8 cellular contexts compared by ENCODE assay signal in the genomic region with DNA sequence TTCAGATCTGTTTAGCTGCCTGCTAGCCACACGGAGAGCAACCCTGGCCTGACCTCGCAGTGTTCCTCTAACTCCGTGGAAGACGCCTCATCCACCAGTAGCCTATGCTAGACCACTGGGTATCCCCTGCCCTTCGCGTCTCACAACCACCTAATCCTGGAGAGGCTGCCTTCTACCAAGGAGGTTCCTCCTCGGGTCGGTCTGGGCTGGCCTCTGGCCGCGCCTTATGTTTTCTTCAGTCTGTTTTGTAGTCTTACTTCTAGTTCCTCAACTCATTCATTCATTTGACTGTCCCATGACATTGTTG. TPM values are rescaled to one million over a fixed set of nuclear protein-coding genes. Genes with fewer than 3 reads are reported as not detected.
A peak's percentile ranks its signal among the peaks of the same experiment; 100 is the strongest.
DNase-seq lines count a peak whose midpoint lies in the region; ATAC-seq, FAIRE-seq and TF ChIP-seq lines count a peak whose summit lies in the region.

No MANE protein-coding gene starts in this region.

- no TSS peak for BruUV-seq in Calu3 (replicated peaks; lab: Mats Ljungman, UMichigan)
- BruUV-seq in PC-9 (replicated peaks; lab: Mats Ljungman, UMichigan): no TSS peak
- BruUV-seq in endothelial cell of umbilical vein (replicated peaks; lab: Mats Ljungman, UMichigan): no TSS peak

- H3K4me1 ChIP-seq in PC-9 (replicated peaks; ENCODE audit: insufficient read depth): peaks cover 21% of the 10 kb centered on the region
- H3K4me1 ChIP-seq in endothelial cell of umbilical vein (ENCODE audit: control insufficient read depth, extremely low read depth, insufficient read depth, low read length): peaks cover 28% of the 10 kb centered on the region

- H3K27me3 Mint-ChIP-seq in Calu3 (ENCODE audit: unreplicated experiment): no peaks in the 10 kb centered on the region

- dilution Hi-C loops in endothelial cell of umbilical vein (cut with MboI; ENCODE audit: extremely low pct_ligation_motif_present, low sequenced_read_pairs): no loop called here

- CTCF ChIA-PET in Calu3 (lab: Charles Lee): no interaction called here
- CTCF ChIA-PET in PC-9 (lab: Charles Lee): interaction anchor here (1.4 kb wide), 1 partner anchor 18 kb away, joined by 6 read pairs; the partner anchor contains the start of gene CA9
- CTCF ChIA-PET in endothelial cell of umbilical vein (lab: Charles Lee): interaction anchor here (1.0 to 13.5 kb wide), 5 partner anchors 22 to 88 kb away, joined by 3 to 227 read pairs (median 6); partner anchors contain the start of genes ARHGEF39, CCDC107 and RMRP

- H3K4me2 ChIP-seq in PC-9 (peak overlapping the region; percentile 74), endothelial cell of umbilical vein (ENCODE audit: insufficient read depth, low read length) (peak overlapping the region; percentile 48)

- intact Hi-C loops in Calu3 (cut with micrococcal nuclease; ENCODE audit: unreplicated experiment): no loop called here
- intact Hi-C loops in PC-9 (cut with micrococcal nuclease; ENCODE audit: unreplicated experiment): no loop called here
- intact Hi-C loops in endothelial cell of umbilical vein (cut with micrococcal nuclease): loop anchor here (2.0 kb wide), 1 partner anchor 42 kb away; the partner anchor contains the start of genes CREB3 and TLN1

- TF ChIP-seq CTCF in Calu3 (IDR thresholded peaks at IDR 0.05; ENCODE audit: unreplicated experiment): no peak
- no peak for TF ChIP-seq CTCF in PC-9 (conservative IDR thresholded peaks at IDR 0.05)
- no peak for TF ChIP-seq CTCF in endothelial cell of umbilical vein (IDR thresholded peaks at IDR 0.05; ENCODE audit: extremely low read depth in 1 of 2, insufficient read depth in 1 of 2, low read depth in 1 of 2, low read length in 2 of 2)
- no peak for TF ChIP-seq CTCF in omental fat pad (IDR thresholded peaks at IDR 0.05)
- TF ChIP-seq CTCF in GM13977 (IDR thresholded peaks at IDR 0.05; ENCODE audit: extremely low read depth, insufficient read depth, missing control alignments): no peak

- H3K9me3 ChIP-seq in PC-9 (ENCODE audit: insufficient read depth, low read depth): no peaks in the 10 kb centered on the region
- H3K9me3 ChIP-seq in endothelial cell of umbilical vein (replicated peaks; ENCODE audit: control insufficient read depth, insufficient read depth, low read length): no peaks in the 10 kb centered on the region

- H3K79me2 ChIP-seq in PC-9 (ENCODE audit: low read depth) (no peaks in the 10 kb centered on the region), endothelial cell of umbilical vein (ENCODE audit: control insufficient read depth, insufficient read depth, low read length) (peaks cover 34% of the 10 kb centered on the region)

- no peaks in the 10 kb centered on the region for H3K9me3 Mint-ChIP-seq in Calu3 (ENCODE audit: low read depth, unreplicated experiment)

- H3K9me2 ChIP-seq in PC-9 (ENCODE audit: insufficient read depth): no peaks in the 10 kb centered on the region

- FAIRE-seq in endothelial cell of umbilical vein (lab: Jason Lieb, UNC) (no peak), frontal cortex (lab: Jason Lieb, UNC) (no peak)

- H3K9me1 ChIP-seq in endothelial cell of umbilical vein (replicated peaks; ENCODE audit: control insufficient read depth, extremely low read depth, insufficient read depth, low read length): no peaks in the 10 kb centered on the region

- H3K4me3 ChIP-seq in PC-9: peak overlapping the region; percentile 77
- peak overlapping the region; percentile 60 to 70 (median 66) for H3K4me3 ChIP-seq in endothelial cell of umbilical vein (replicated peaks in 1 of 3; ENCODE audit: insufficient read depth in 1 of 3, low read depth in 1 of 3, low read length in 3 of 3)

- peaks cover 8% of the 10 kb centered on the region for H3K4me1 Mint-ChIP-seq in Calu3 (ENCODE audit: low read depth, unreplicated experiment)

- in situ Hi-C loops in GM13977 (cut with MboI; ENCODE audit: low pct_unique_long_range_greater_than_20kb, low sequenced_read_pairs, unreplicated experiment): no loop called here

- H3K4me3 Mint-ChIP-seq in Calu3 (ENCODE audit: low read depth, unreplicated experiment): peak overlapping the region; percentile 87

- no peaks in the 10 kb centered on the region for H4K20me1 ChIP-seq in PC-9 (ENCODE audit: insufficient read depth)
- H4K20me1 ChIP-seq in endothelial cell of umbilical vein (replicated peaks; ENCODE audit: control insufficient read depth, extremely low read depth, insufficient read depth, low read length): no peaks in the 10 kb centered on the region

- H2AFZ ChIP-seq in PC-9: peak overlapping the region; percentile 92
- peak overlapping the region; percentile 45 for H2AFZ ChIP-seq in endothelial cell of umbilical vein (ENCODE audit: low read depth, low read length)

- H3F3A ChIP-seq in PC-9 (ENCODE audit: insufficient read depth, low read depth): peaks cover 14% of the 10 kb centered on the region; the same call in 1 of the 2 replicates

- DNase-seq in Calu3: no peak
- no peak for DNase-seq in PC-9
- DNase-seq in endothelial cell of umbilical vein (ENCODE audit: low read depth, low spot score): no peak
- DNase-seq in omental fat pad (ENCODE audit: low spot score): no peak
- DNase-seq in GM13977 (ENCODE audit: low spot score): no peak
- no peak for DNase-seq in frontal cortex (ENCODE audit: low spot score in 2 of 2)
- DNase-seq in SIG-M5 (lab: John Stamatoyannopoulos, UW): no peak
- DNase-seq in HPDE6-E6E7 (ENCODE audit: extremely low spot score): no peak

- H3K27ac ChIP-seq in PC-9 (no peak overlapping the region), endothelial cell of umbilical vein (ENCODE audit: insufficient read depth, low read depth, low read length) (peak overlapping the region; percentile 13)

- no peak for TF ChIP-seq POLR2A in endothelial cell of umbilical vein (IDR thresholded peaks at IDR 0.05; ENCODE audit: low read depth, low read length)

- peaks cover 39% of the 10 kb centered on the region for H3K36me3 Mint-ChIP-seq in Calu3 (ENCODE audit: insufficient read depth, unreplicated experiment)

- peak; percentile 15 for ATAC-seq in omental fat pad (ENCODE audit: low FRiP score)

- H3K36me3 ChIP-seq in PC-9 (ENCODE audit: low read depth): no peaks in the 10 kb centered on the region
- H3K36me3 ChIP-seq in endothelial cell of umbilical vein (ENCODE audit: control insufficient read depth in 2 of 2, extremely low read depth in 1 of 2, insufficient read depth in 2 of 2, low read length in 2 of 2): peaks cover 6 to 7% of the 10 kb centered on the region in 2 experiments

- POLR2A ChIA-PET in PC-9 (lab: Charles Lee; ENCODE audit: unreplicated experiment) (interaction anchor here (0.7 to 0.9 kb wide), 2 partner anchors 30 to 1212 kb away, joined by 3 to 9 read pairs; no protein-coding TSS in a partner anchor), endothelial cell of umbilical vein (lab: Charles Lee) (interaction anchor here (1.1 to 1.7 kb wide), 5 partner anchors 11 to 36 kb away, joined by 3 to 7 read pairs (median 5); partner anchors contain the start of gene ARHGEF39)

- peak overlapping the region; percentile 9 for H3K27ac Mint-ChIP-seq in Calu3 (ENCODE audit: unreplicated experiment)

- no peaks in the 10 kb centered on the region for H3K27me3 ChIP-seq in PC-9 (ENCODE audit: insufficient read depth, low read depth)
- no peaks in the 10 kb centered on the region for H3K27me3 ChIP-seq in endothelial cell of umbilical vein (ENCODE audit: control insufficient read depth in 2 of 2, insufficient read depth in 2 of 2, low read length in 2 of 2)

- no peak overlapping the region for H3K9ac ChIP-seq in endothelial cell of umbilical vein (replicated peaks; ENCODE audit: extremely low read depth, insufficient read depth, low read length)

RNA-seq across cellular contexts. Expression of gene TPM2, which starts 1.6 kb away (rescaled TPM):
- total RNA-seq in Calu3 (2022) (138 and 145 TPM in 2 replicates), PC-9 (2021) (30.5 and 60.0 TPM in 2 replicates), endothelial cell of umbilical vein (257 and 279 TPM in 2 replicates), omental fat pad (100 to 1,000 TPM; 150 to 301 (median 237) TPM), frontal cortex (11.0 TPM)
- 103 and 144 TPM in 2 replicates for polyA plus RNA-seq in endothelial cell of umbilical vein
- 218 and 224 TPM in 2 replicates for polyA plus RNA-seq in endothelial cell of umbilical vein (2011; cell fraction: cytosol; rRNA removed)
- polyA plus RNA-seq in endothelial cell of umbilical vein (2011; cell fraction: nucleus; rRNA removed): 411 and 541 TPM in 2 replicates
- 291 and 315 TPM in 2 replicates for polyA plus RNA-seq in endothelial cell of umbilical vein (2012)
- polyA minus RNA-seq in endothelial cell of umbilical vein: 46.5 and 50.0 TPM in 2 replicates
- polyA minus RNA-seq in endothelial cell of umbilical vein (2011; cell fraction: cytosol; rRNA and poly(A)+ RNA removed): 104 TPM
- polyA minus RNA-seq in endothelial cell of umbilical vein (2011; cell fraction: nucleus; rRNA and poly(A)+ RNA removed): 33.1 and 61.4 TPM in 2 replicates

RNA-seq across cellular contexts. Expression of gene CA9, which starts 17.6 kb away (rescaled TPM):
- 0.64 and 0.76 TPM in 2 replicates for total RNA-seq in Calu3 (2022)
- total RNA-seq in PC-9 (2021): 2.5 and 6.6 TPM in 2 replicates
- total RNA-seq in endothelial cell of umbilical vein: 0.42 TPM in 1 of 2 replicates, not detected in the other
- 0.18 and 0.21 TPM in 2 replicates for polyA plus RNA-seq in endothelial cell of umbilical vein
- polyA plus RNA-seq in endothelial cell of umbilical vein (2011; cell fraction: cytosol; rRNA removed): 0.08 and 0.25 TPM in 2 replicates
- not detected in 2 replicates for polyA plus RNA-seq in endothelial cell of umbilical vein (2011; cell fraction: nucleus; rRNA removed)
- 0.41 TPM in 1 of 2 replicates, not detected in the other for polyA plus RNA-seq in endothelial cell of umbilical vein (2012)
- not detected in 2 replicates for polyA minus RNA-seq in endothelial cell of umbilical vein
- 20.0 TPM for polyA minus RNA-seq in endothelial cell of umbilical vein (2011; cell fraction: cytosol; rRNA and poly(A)+ RNA removed)
- polyA minus RNA-seq in endothelial cell of umbilical vein (2011; cell fraction: nucleus; rRNA and poly(A)+ RNA removed): 1.2 TPM in 1 of 2 replicates, not detected in the other
- total RNA-seq in omental fat pad: 10 to 100 TPM in 1 of 4 donors, 1 to 10 TPM in 1, under 1 TPM in 1, not detected in 1; 0.82 to 35.4 (median 2.0) TPM
- total RNA-seq in frontal cortex: 0.82 TPM

RNA-seq across cellular contexts. Expression of gene ARHGEF39, which starts 26.3 kb away (rescaled TPM):
- total RNA-seq in Calu3 (2022) (14.2 and 15.4 TPM in 2 replicates), PC-9 (2021) (13.5 and 15.6 TPM in 2 replicates), endothelial cell of umbilical vein (4.6 and 6.5 TPM in 2 replicates), omental fat pad (1 to 10 TPM in 1 of 4 donors, under 1 TPM in 2, not detected in 1; 0.36 to 2.8 (median 0.65) TPM), frontal cortex (0.41 TPM)
- polyA plus RNA-seq in endothelial cell of umbilical vein: 4.0 and 4.7 TPM in 2 replicates
- 3.4 and 4.2 TPM in 2 replicates for polyA plus RNA-seq in endothelial cell of umbilical vein (2011; cell fraction: cytosol; rRNA removed)
- 9.2 and 12.3 TPM in 2 replicates for polyA plus RNA-seq in endothelial cell of umbilical vein (2011; cell fraction: nucleus; rRNA removed)
- 1.7 and 2.4 TPM in 2 replicates for polyA plus RNA-seq in endothelial cell of umbilical vein (2012)
- polyA minus RNA-seq in endothelial cell of umbilical vein: 3.1 and 6.5 TPM in 2 replicates
- 16.6 TPM for polyA minus RNA-seq in endothelial cell of umbilical vein (2011; cell fraction: cytosol; rRNA and poly(A)+ RNA removed)
- 1.6 and 5.5 TPM in 2 replicates for polyA minus RNA-seq in endothelial cell of umbilical vein (2011; cell fraction: nucleus; rRNA and poly(A)+ RNA removed)

RNA-seq across cellular contexts. Expression of gene CCDC107, which starts 33.2 kb away (rescaled TPM):
- 7.9 and 8.0 TPM in 2 replicates for total RNA-seq in Calu3 (2022)
- 6.9 and 10.5 TPM in 2 replicates for total RNA-seq in PC-9 (2021)
- 13.2 and 15.2 TPM in 2 replicates for total RNA-seq in endothelial cell of umbilical vein
- polyA plus RNA-seq in endothelial cell of umbilical vein: 16.0 and 18.8 TPM in 2 replicates
- polyA plus RNA-seq in endothelial cell of umbilical vein (2011; cell fraction: cytosol; rRNA removed): 12.8 and 15.4 TPM in 2 replicates
- 9.4 and 10.7 TPM in 2 replicates for polyA plus RNA-seq in endothelial cell of umbilical vein (2011; cell fraction: nucleus; rRNA removed)
- 8.7 and 13.2 TPM in 2 replicates for polyA plus RNA-seq in endothelial cell of umbilical vein (2012)
- 4.0 and 9.7 TPM in 2 replicates for polyA minus RNA-seq in endothelial cell of umbilical vein
- polyA minus RNA-seq in endothelial cell of umbilical vein (2011; cell fraction: cytosol; rRNA and poly(A)+ RNA removed): 2.4 TPM
- polyA minus RNA-seq in endothelial cell of umbilical vein (2011; cell fraction: nucleus; rRNA and poly(A)+ RNA removed): 1.6 TPM in 2 replicates
- 100 to 1,000 TPM in 1 of 4 donors, 10 to 100 TPM in 3; 35.8 to 108 (median 52.5) TPM for total RNA-seq in omental fat pad
- total RNA-seq in frontal cortex: 10.6 TPM

RNA-seq across cellular contexts. Expression of gene RMRP, which starts 33.5 kb away (rescaled TPM):
- total RNA-seq in Calu3 (2022) (8,471 and 11,520 TPM in 2 replicates), PC-9 (2021) (13,432 and 13,506 TPM in 2 replicates), endothelial cell of umbilical vein (19,118 and 22,385 TPM in 2 replicates), omental fat pad (1,000 to 10,000 TPM in 3 of 4 donors, 100 to 1,000 TPM in 1; 841 to 3,200 (median 2,180) TPM), frontal cortex (133,388 TPM)
- polyA plus RNA-seq in endothelial cell of umbilical vein: 359 TPM in 1 of 2 replicates, not detected in the other
- 152 and 264 TPM in 2 replicates for polyA plus RNA-seq in endothelial cell of umbilical vein (2011; cell fraction: cytosol; rRNA removed)
- 1,888 and 3,095 TPM in 2 replicates for polyA plus RNA-seq in endothelial cell of umbilical vein (2011; cell fraction: nucleus; rRNA removed)
- polyA plus RNA-seq in endothelial cell of umbilical vein (2012): 57.2 and 135 TPM in 2 replicates
- polyA minus RNA-seq in endothelial cell of umbilical vein: 10,166 and 11,461 TPM in 2 replicates
- 76,809 TPM for polyA minus RNA-seq in endothelial cell of umbilical vein (2011; cell fraction: cytosol; rRNA and poly(A)+ RNA removed)
- polyA minus RNA-seq in endothelial cell of umbilical vein (2011; cell fraction: nucleus; rRNA and poly(A)+ RNA removed): 37,020 and 87,219 TPM in 2 replicates
